24 cellular contexts compared by ENCODE assay signal in genomic region chr19:9720541-9720940, GRCh38.
"Had no signal": no experiment of that assay in that cellular context is flagged by ENCODE, and none has a peak within 500 bp of the region (broad histone marks: within the 10 kb centered on the region; RNA-seq: fewer than 3 reads in every experiment).

No MANE protein-coding gene starts in this region.

- H3K9me3 Mint-ChIP-seq: dendritic cell treated with granulocyte-macrophage colony-stimulating factor and Interleukin-4, amounts not matched to agents 40 ng/mL and 50 ng/mL, for 4 days; natural killer cell treated with Interleukin-12 subunit alpha and Interleukin-12 subunit beta and Interleukin-15 and Interleukin-18, amount 100 ng/mL, for 72 hours; stimulated activated effector memory CD8-positive, alpha-beta T cell treated with anti-CD3 and anti-CD28 coated beads, Interleukin-12 subunit alpha, Interleukin-12 subunit beta, amount 100 ng/mL, for 72 hours had no signal

- H3K27ac ChIP-seq: left lung, prostate gland, sigmoid colon, stomach, thyroid gland had no signal

- DNase-seq: effector memory CD4-positive, alpha-beta T cell; erythroblast; head of caudate nucleus; kidney; left cardiac atrium; left lung; mesenchymal stem cell; mucosa of descending colon; naive B cell; nucleus accumbens; right cardiac atrium; sigmoid colon; stimulated activated CD4-positive, alpha-beta T cell treated with anti-CD3 and anti-CD28 coated beads, Interleukin-2, amount 100 ng/mL, for 24 hours; stimulated activated CD4-positive, alpha-beta T cell treated with anti-CD3 and anti-CD28 coated beads, Interleukin-4, amount 100 ng/mL, for 24 hours; stimulated activated naive CD4-positive, alpha-beta T cell treated with Interleukin-2 at 50 U/mL for 16 hours; stomach; thyroid gland; trophoblast cell had no signal

- H3K27me3 Mint-ChIP-seq: dendritic cell treated with granulocyte-macrophage colony-stimulating factor and Interleukin-4, amounts not matched to agents 40 ng/mL and 50 ng/mL, for 4 days had no signal

- H3K4me3 ChIP-seq: left lung, mucosa of descending colon, prostate gland, sigmoid colon, stomach, thyroid gland had no signal

- ATAC-seq: left cardiac atrium; left lung; mucosa of descending colon; natural killer cell treated with Interleukin-12 subunit alpha and Interleukin-12 subunit beta and Interleukin-15 and Interleukin-18, amount 100 ng/mL, for 72 hours; right cardiac atrium; stimulated activated effector memory CD8-positive, alpha-beta T cell treated with anti-CD3 and anti-CD28 coated beads, Interleukin-12 subunit alpha, Interleukin-12 subunit beta, amount 100 ng/mL, for 72 hours had no signal

- H3K36me3 ChIP-seq: left lung, prostate gland, sigmoid colon, stomach, thyroid gland had no signal

- H3K27me3 ChIP-seq: left lung, thyroid gland had no signal

- H3K36me3 Mint-ChIP-seq: mesothelial cell of epicardium; natural killer cell treated with Interleukin-12 subunit alpha and Interleukin-12 subunit beta and Interleukin-15 and Interleukin-18, amount 100 ng/mL, for 72 hours; stimulated activated effector memory CD8-positive, alpha-beta T cell treated with anti-CD3 and anti-CD28 coated beads, Interleukin-12 subunit alpha, Interleukin-12 subunit beta, amount 100 ng/mL, for 72 hours had no signal

- H3K4me1 Mint-ChIP-seq: mesothelial cell of epicardium had no signal

- H3K27ac Mint-ChIP-seq: mesothelial cell of epicardium; natural killer cell treated with Interleukin-12 subunit alpha and Interleukin-12 subunit beta and Interleukin-15 and Interleukin-18, amount 100 ng/mL, for 72 hours; stimulated activated effector memory CD8-positive, alpha-beta T cell treated with anti-CD3 and anti-CD28 coated beads, Interleukin-12 subunit alpha, Interleukin-12 subunit beta, amount 100 ng/mL, for 72 hours had no signal

- H3K4me1 ChIP-seq: left lung, prostate gland, sigmoid colon, stomach had no signal

- H3K9me3 ChIP-seq: mucosa of descending colon, prostate gland, thyroid gland had no signal

- H3K4me3 Mint-ChIP-seq: dendritic cell treated with granulocyte-macrophage colony-stimulating factor and Interleukin-4, amounts not matched to agents 40 ng/mL and 50 ng/mL, for 4 days; mesothelial cell of epicardium; natural killer cell treated with Interleukin-12 subunit alpha and Interleukin-12 subunit beta and Interleukin-15 and Interleukin-18, amount 100 ng/mL, for 72 hours; neural crest cell; stimulated activated effector memory CD8-positive, alpha-beta T cell treated with anti-CD3 and anti-CD28 coated beads, Interleukin-12 subunit alpha, Interleukin-12 subunit beta, amount 100 ng/mL, for 72 hours had no signal
